Comparison of ENCODE assay signal across 1 cellular context in genomic region chrX:107135076-107135964, GRCh38.
TF ChIP-seq lines count a peak whose summit lies in the region.

No MANE protein-coding gene starts in this region.

TF ChIP-seq in GM23338, 12 proteins besides CTCF, POLR2A, EP300 and RAD21 (continued from another document):
- TF ChIP-seq, protein P1, sequence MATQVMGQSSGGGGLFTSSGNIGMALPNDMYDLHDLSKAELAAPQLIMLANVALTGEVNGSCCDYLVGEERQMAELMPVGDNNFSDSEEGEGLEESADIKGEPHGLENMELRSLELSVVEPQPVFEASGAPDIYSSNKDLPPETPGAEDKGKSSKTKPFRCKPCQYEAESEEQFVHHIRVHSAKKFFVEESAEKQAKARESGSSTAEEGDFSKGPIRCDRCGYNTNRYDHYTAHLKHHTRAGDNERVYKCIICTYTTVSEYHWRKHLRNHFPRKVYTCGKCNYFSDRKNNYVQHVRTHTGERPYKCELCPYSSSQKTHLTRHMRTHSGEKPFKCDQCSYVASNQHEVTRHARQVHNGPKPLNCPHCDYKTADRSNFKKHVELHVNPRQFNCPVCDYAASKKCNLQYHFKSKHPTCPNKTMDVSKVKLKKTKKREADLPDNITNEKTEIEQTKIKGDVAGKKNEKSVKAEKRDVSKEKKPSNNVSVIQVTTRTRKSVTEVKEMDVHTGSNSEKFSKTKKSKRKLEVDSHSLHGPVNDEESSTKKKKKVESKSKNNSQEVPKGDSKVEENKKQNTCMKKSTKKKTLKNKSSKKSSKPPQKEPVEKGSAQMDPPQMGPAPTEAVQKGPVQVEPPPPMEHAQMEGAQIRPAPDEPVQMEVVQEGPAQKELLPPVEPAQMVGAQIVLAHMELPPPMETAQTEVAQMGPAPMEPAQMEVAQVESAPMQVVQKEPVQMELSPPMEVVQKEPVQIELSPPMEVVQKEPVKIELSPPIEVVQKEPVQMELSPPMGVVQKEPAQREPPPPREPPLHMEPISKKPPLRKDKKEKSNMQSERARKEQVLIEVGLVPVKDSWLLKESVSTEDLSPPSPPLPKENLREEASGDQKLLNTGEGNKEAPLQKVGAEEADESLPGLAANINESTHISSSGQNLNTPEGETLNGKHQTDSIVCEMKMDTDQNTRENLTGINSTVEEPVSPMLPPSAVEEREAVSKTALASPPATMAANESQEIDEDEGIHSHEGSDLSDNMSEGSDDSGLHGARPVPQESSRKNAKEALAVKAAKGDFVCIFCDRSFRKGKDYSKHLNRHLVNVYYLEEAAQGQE (IDR thresholded peaks at IDR 0.05; ENCODE audit: unreplicated experiment): no peak
- no peak for TF ChIP-seq ZNF114 (CRISPR knock-in tag; IDR thresholded peaks at IDR 0.05)
TF ChIP-seq in GM23338: peak in this region for 0.
